Comparison of ENCODE assay signal across 9 cellular contexts in the genomic region with DNA sequence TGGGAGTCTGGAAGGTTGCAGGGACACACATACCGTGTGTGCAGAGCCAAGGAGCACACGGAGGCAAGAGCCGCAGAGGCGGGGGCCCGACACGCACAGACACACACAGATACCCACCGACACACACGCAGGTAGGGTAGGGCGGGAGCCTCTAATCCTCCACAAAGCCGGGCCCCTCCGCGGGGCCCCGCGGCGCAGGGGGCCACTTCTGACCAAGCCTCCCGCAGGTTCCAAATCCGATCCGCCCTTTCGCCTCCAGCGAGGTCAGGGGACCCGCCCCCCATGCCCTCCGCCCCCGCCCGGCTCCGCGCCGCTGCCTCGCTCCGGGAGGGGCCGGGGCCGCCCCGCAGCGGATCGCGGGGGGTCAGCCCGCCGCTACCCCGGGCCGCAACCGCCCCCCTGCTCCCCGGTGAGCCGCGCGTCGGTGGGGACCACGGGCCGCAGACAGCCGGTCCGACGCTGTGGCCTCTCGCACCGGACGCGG. TPM values are rescaled to one million over a fixed set of nuclear protein-coding genes. Genes with fewer than 3 reads are reported as not detected.
DNase-seq lines count a peak whose midpoint lies in the region; ATAC-seq, FAIRE-seq and TF ChIP-seq lines count a peak whose summit lies in the region.
"Had no signal": no experiment of that assay in that cellular context is flagged by ENCODE, and none has a peak within 500 bp of the region (broad histone marks: within the 10 kb centered on the region; RNA-seq: fewer than 3 reads in every experiment).

No MANE protein-coding gene starts in this region.

- H3K4me1 ChIP-seq in MM.1S (ENCODE audit: low read length) (0 out of 2 replicates have a peak, but pooled peaks cover 7% of the 10 kb centered on the region), pancreas (peaks cover 0 to 12% (median 5%) of the 10 kb centered on the region in 3 donors)
- H3K4me1 ChIP-seq in effector memory CD4-positive, alpha-beta T cell (ENCODE audit: control insufficient read depth, insufficient read depth, low read length, poor library complexity, severe bottlenecking) = peaks cover 36% of the 10 kb centered on the region

- TF ChIP-seq CTCF in D721Med (IDR thresholded peaks at IDR 0.05; ENCODE audit: insufficient read depth, missing control alignments) (no peak), MM.1S (IDR thresholded peaks at IDR 0.05; ENCODE audit: low read length) (no peak), pancreas (IDR thresholded peaks at IDR 0.05) (no peak)

- ATAC-seq in pancreas (peak; percentile 16 to 31 (median 20)), HG03378 (IDR thresholded peaks at IDR 0.05; ENCODE audit: unreplicated experiment) (no peak), GM18868 (IDR thresholded peaks at IDR 0.05; ENCODE audit: unreplicated experiment) (no peak)

- no peaks in the 10 kb centered on the region for H3K9me2 ChIP-seq in MM.1S (replicated peaks; ENCODE audit: insufficient read depth, low read length)

- no peaks in the 10 kb centered on the region for H3F3A ChIP-seq in MM.1S (ENCODE audit: insufficient read depth, low read length)

- no peak overlapping the region for H2AFZ ChIP-seq in MM.1S (ENCODE audit: low read length)

- H4K20me1 ChIP-seq in MM.1S (ENCODE audit: insufficient read depth, low read length) = no peaks in the 10 kb centered on the region

- H3K4me3 ChIP-seq in MM.1S (ENCODE audit: low read length) = no peak overlapping the region
- H3K4me3 ChIP-seq in effector memory CD4-positive, alpha-beta T cell (ENCODE audit: insufficient read depth, low read depth, low read length, poor library complexity, severe bottlenecking) = peak overlapping the region; percentile 46
- peak overlapping the region in 3 of 4 donors; percentile 2 to 43 (median 32) for H3K4me3 ChIP-seq in pancreas

- peak overlapping the region; percentile 20; the same call in 1 of the 2 replicates for H3K4me2 ChIP-seq in MM.1S (ENCODE audit: low read depth, low read length)

- intact Hi-C loops in pancreas (cut with DNase I) = loop anchor here in 2 of 3 donors (5.0 to 10.0 kb wide), 3 partner anchors 75 to 172 kb away; no protein-coding TSS in a partner anchor

- H3K9me3 ChIP-seq in MM.1S (replicated peaks; ENCODE audit: insufficient read depth, low read length) (no peaks in the 10 kb centered on the region), pancreas (no peaks in the 10 kb centered on the region)
- H3K9me3 ChIP-seq in effector memory CD4-positive, alpha-beta T cell (ENCODE audit: control insufficient read depth, low read length) = no peaks in the 10 kb centered on the region

- WGBS in pancreas, 2 donors = 1 to 2% methylated on average over 29 to 54 of the region's 54 CpGs

- DNase-seq in D721Med (ENCODE audit: insufficient read length, low spot score) (peak; percentile 18), MM.1S (no peak), pancreas (peak in 1 of 6 donors; percentile 63), NCI-H2196 treated with DMSO at 0.1 percent for 48 hours (lab: John Stamatoyannopoulos, UW; ENCODE audit: unreplicated experiment) (no peak), DMS153 treated with DMSO at 0.1 percent for 48 hours (lab: John Stamatoyannopoulos, UW; ENCODE audit: unreplicated experiment) (no peak)
- no peak for DNase-seq in effector memory CD4-positive, alpha-beta T cell

- no peak overlapping the region for H3K9ac ChIP-seq in MM.1S (ENCODE audit: low read length)

- no peaks in the 10 kb centered on the region for H3K79me2 ChIP-seq in MM.1S (ENCODE audit: low read length)

- no peak overlapping the region for H3K27ac ChIP-seq in MM.1S (ENCODE audit: low read length)
- no peak overlapping the region for H3K27ac ChIP-seq in effector memory CD4-positive, alpha-beta T cell (ENCODE audit: insufficient read depth, low read length, poor library complexity, severe bottlenecking)
- H3K27ac ChIP-seq in pancreas = no peak overlapping the region

- no peaks in the 10 kb centered on the region for H3K36me3 ChIP-seq in MM.1S (replicated peaks; ENCODE audit: insufficient read depth, low read length)
- no peaks in the 10 kb centered on the region for H3K36me3 ChIP-seq in effector memory CD4-positive, alpha-beta T cell (ENCODE audit: control insufficient read depth, insufficient read depth, low read length)
- no peaks in the 10 kb centered on the region for H3K36me3 ChIP-seq in pancreas

- FAIRE-seq in D721Med (lab: Jason Lieb, UNC) (no peak), pancreas (lab: Jason Lieb, UNC) (no peak)
- FAIRE-seq: colon had no signal

- H3K27me3 ChIP-seq in MM.1S (replicated peaks; ENCODE audit: insufficient read depth, low read length) (peaks cover 77% of the 10 kb centered on the region), pancreas (peaks cover 0 to 6% (median 0%) of the 10 kb centered on the region in 4 donors)
- H3K27me3 ChIP-seq in effector memory CD4-positive, alpha-beta T cell (replicated peaks; ENCODE audit: control insufficient read depth, insufficient read depth, low read length, poor library complexity, severe bottlenecking) = peaks cover 69% of the 10 kb centered on the region

RNA-seq across cellular contexts. Expression of a gene that starts 1.4 kb away (rescaled TPM):
- total RNA-seq in pancreas = 1 to 10 TPM in 1 of 6 donors, under 1 TPM in 5; 0.14 to 1.2 (median 0.62) TPM
- polyA plus RNA-seq in pancreas = under 1 TPM; 0.05 to 0.30 TPM

Comparison
In these comparisons a context has a peak if more than half of its experiments do, and no peak if none do; other contexts are left out.
1. ATAC-seq: peak in pancreas (4 of 4); none in HG03378 (single experiment) and GM18868 (single experiment).